In genomic region chr19:45376045-45376724, GRCh38 we compare ENCODE assay signal across 1 cellular context.
TF ChIP-seq lines count a peak whose summit lies in the region.

No MANE protein-coding gene starts in this region.

TF ChIP-seq in HCT116, 20 proteins besides CTCF, POLR2A, EP300 and RAD21:
- TF ChIP-seq, protein P1, sequence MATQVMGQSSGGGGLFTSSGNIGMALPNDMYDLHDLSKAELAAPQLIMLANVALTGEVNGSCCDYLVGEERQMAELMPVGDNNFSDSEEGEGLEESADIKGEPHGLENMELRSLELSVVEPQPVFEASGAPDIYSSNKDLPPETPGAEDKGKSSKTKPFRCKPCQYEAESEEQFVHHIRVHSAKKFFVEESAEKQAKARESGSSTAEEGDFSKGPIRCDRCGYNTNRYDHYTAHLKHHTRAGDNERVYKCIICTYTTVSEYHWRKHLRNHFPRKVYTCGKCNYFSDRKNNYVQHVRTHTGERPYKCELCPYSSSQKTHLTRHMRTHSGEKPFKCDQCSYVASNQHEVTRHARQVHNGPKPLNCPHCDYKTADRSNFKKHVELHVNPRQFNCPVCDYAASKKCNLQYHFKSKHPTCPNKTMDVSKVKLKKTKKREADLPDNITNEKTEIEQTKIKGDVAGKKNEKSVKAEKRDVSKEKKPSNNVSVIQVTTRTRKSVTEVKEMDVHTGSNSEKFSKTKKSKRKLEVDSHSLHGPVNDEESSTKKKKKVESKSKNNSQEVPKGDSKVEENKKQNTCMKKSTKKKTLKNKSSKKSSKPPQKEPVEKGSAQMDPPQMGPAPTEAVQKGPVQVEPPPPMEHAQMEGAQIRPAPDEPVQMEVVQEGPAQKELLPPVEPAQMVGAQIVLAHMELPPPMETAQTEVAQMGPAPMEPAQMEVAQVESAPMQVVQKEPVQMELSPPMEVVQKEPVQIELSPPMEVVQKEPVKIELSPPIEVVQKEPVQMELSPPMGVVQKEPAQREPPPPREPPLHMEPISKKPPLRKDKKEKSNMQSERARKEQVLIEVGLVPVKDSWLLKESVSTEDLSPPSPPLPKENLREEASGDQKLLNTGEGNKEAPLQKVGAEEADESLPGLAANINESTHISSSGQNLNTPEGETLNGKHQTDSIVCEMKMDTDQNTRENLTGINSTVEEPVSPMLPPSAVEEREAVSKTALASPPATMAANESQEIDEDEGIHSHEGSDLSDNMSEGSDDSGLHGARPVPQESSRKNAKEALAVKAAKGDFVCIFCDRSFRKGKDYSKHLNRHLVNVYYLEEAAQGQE (IDR thresholded peaks at IDR 0.05; ENCODE audit: low read depth) = no peak
